Comparison of ENCODE assay signal across 30 cellular contexts in genomic region chr18:40121001-40121400, GRCh38.
"Had no signal": no experiment of that assay in that cellular context is flagged by ENCODE, and none has a peak within 500 bp of the region (broad histone marks: within the 10 kb centered on the region; RNA-seq: fewer than 3 reads in every experiment).

No MANE protein-coding gene starts in this region.

- H3K27ac Mint-ChIP-seq: activated CD8-positive, alpha-beta memory T cell treated with anti-CD3 and anti-CD28 coated beads, Interleukin-2, amount 10 ng/mL, durations not matched to agents 7 days and 5 days; activated naive CD4-positive, alpha-beta T cell treated with anti-CD3 and anti-CD28 coated beads, Interleukin-2, amount 50 U/mL, for 24 hours; activated naive CD8-positive, alpha-beta T cell treated with anti-CD3 and anti-CD28 coated beads, Interleukin-2, amount 50 U/mL, for 24 hours; activated T-cell treated with anti-CD3 and anti-CD28 coated beads, Interleukin-2, amount 50 U/mL, for 24 hours; activated T-helper 1 cell treated with anti-CD3 and anti-CD28 coated beads, Interleukin-12 subunit alpha, Interleukin-12 subunit beta, Interleukin-2, Interleukin-4 antibody, amounts not matched to agents 30 ng/mL and 10 ng/mL and 1 ng/mL, durations not matched to agents 14 hours and 24 hours and 36 hours; T-helper 1 cell treated with Interleukin-12 subunit alpha and Interleukin-12 subunit beta and Interleukin-4 antibody, amounts not matched to agents 30 μg/mL and 1 μg/mL, for 36 hours; WTC11 had no signal

- H3K4me1 Mint-ChIP-seq: activated CD8-positive, alpha-beta memory T cell treated with anti-CD3 and anti-CD28 coated beads, Interleukin-2, amount 10 ng/mL, durations not matched to agents 7 days and 5 days; activated naive CD4-positive, alpha-beta T cell treated with anti-CD3 and anti-CD28 coated beads, Interleukin-2, amount 50 U/mL, for 24 hours; activated naive CD8-positive, alpha-beta T cell treated with anti-CD3 and anti-CD28 coated beads, Interleukin-2, amount 50 U/mL, for 24 hours; central memory CD8-positive, alpha-beta T cell; WTC11 had no signal

- H3K4me1 ChIP-seq: ascending aorta, body of pancreas, SJSA1 had no signal

- H3K27ac ChIP-seq: ascending aorta, body of pancreas, RWPE1, SJSA1 had no signal

- DNase-seq: activated CD4-positive, alpha-beta T cell treated with anti-CD3 and anti-CD28 coated beads for 48 hours; activated CD4-positive, alpha-beta T cell treated with anti-CD3 and anti-CD28 coated beads, Interleukin-2, amount 50 U/mL, for 4 hours; activated CD4-positive, CD25-positive, alpha-beta regulatory T cell treated with anti-CD3 and anti-CD28 coated beads, Interleukin-2, amount 50 U/mL, for 72 hours; activated CD8-positive, alpha-beta memory T cell treated with anti-CD3 and anti-CD28 coated beads, Interleukin-2, amount 10 ng/mL, durations not matched to agents 7 days and 5 days; activated effector memory CD4-positive, alpha-beta T cell treated with Interleukin-2 at 50 U/mL for 16 hours; activated naive CD4-positive, alpha-beta T cell; activated naive CD8-positive, alpha-beta T cell treated with anti-CD3 and anti-CD28 coated beads, Interleukin-2, amount 50 U/mL, for 24 hours; activated T-cell treated with anti-CD3 and anti-CD28 coated beads, Interleukin-2, amount 50 U/mL, for 24 hours; amniotic stem cell; body of pancreas; KG1; MV-4-11; NCI-H1092 treated with DMSO at 0.1 percent for 48 hours; NCI-H1436; NCI-H187 treated with DMSO at 0.1 percent for 48 hours; NCI-H2081 treated with DMSO at 0.1 percent for 48 hours; NCI-H2171; NCI-H2227 treated with DMSO at 0.1 percent for 48 hours; NCI-H526; NCI-H82; SHP77; SW 1271 had no signal

- H3K36me3 ChIP-seq: ascending aorta, SJSA1 had no signal

- H3K4me3 ChIP-seq: ascending aorta, body of pancreas, SJSA1 had no signal

- H3K27me3 Mint-ChIP-seq: activated CD8-positive, alpha-beta memory T cell treated with anti-CD3 and anti-CD28 coated beads, Interleukin-2, amount 10 ng/mL, durations not matched to agents 7 days and 5 days; activated naive CD4-positive, alpha-beta T cell treated with anti-CD3 and anti-CD28 coated beads, Interleukin-2, amount 50 U/mL, for 24 hours; activated naive CD8-positive, alpha-beta T cell treated with anti-CD3 and anti-CD28 coated beads, Interleukin-2, amount 50 U/mL, for 24 hours; activated T-cell treated with anti-CD3 and anti-CD28 coated beads, Interleukin-2, amount 50 U/mL, for 24 hours; central memory CD8-positive, alpha-beta T cell had no signal

- H3K27me3 ChIP-seq: ascending aorta, body of pancreas, SJSA1 had no signal

- H3K4me3 Mint-ChIP-seq: activated CD8-positive, alpha-beta memory T cell treated with anti-CD3 and anti-CD28 coated beads, Interleukin-2, amount 10 ng/mL, durations not matched to agents 7 days and 5 days; activated naive CD4-positive, alpha-beta T cell treated with anti-CD3 and anti-CD28 coated beads, Interleukin-2, amount 50 U/mL, for 24 hours; activated naive CD8-positive, alpha-beta T cell treated with anti-CD3 and anti-CD28 coated beads, Interleukin-2, amount 50 U/mL, for 24 hours; activated T-cell treated with anti-CD3 and anti-CD28 coated beads, Interleukin-2, amount 50 U/mL, for 24 hours; activated T-helper 1 cell treated with anti-CD3 and anti-CD28 coated beads, Interleukin-12 subunit alpha, Interleukin-12 subunit beta, Interleukin-2, Interleukin-4 antibody, amounts not matched to agents 30 ng/mL and 10 ng/mL and 1 ng/mL, durations not matched to agents 14 hours and 24 hours and 36 hours; central memory CD8-positive, alpha-beta T cell; T-helper 1 cell treated with Interleukin-12 subunit alpha and Interleukin-12 subunit beta and Interleukin-4 antibody, amounts not matched to agents 30 μg/mL and 1 μg/mL, for 36 hours; WTC11 had no signal

- H3K36me3 Mint-ChIP-seq: activated CD8-positive, alpha-beta memory T cell treated with anti-CD3 and anti-CD28 coated beads, Interleukin-2, amount 10 ng/mL, durations not matched to agents 7 days and 5 days; activated naive CD4-positive, alpha-beta T cell treated with anti-CD3 and anti-CD28 coated beads, Interleukin-2, amount 50 U/mL, for 24 hours had no signal

- H3K9me3 ChIP-seq: ascending aorta, body of pancreas had no signal
